8 cellular contexts compared by ENCODE assay signal in the genomic region with DNA sequence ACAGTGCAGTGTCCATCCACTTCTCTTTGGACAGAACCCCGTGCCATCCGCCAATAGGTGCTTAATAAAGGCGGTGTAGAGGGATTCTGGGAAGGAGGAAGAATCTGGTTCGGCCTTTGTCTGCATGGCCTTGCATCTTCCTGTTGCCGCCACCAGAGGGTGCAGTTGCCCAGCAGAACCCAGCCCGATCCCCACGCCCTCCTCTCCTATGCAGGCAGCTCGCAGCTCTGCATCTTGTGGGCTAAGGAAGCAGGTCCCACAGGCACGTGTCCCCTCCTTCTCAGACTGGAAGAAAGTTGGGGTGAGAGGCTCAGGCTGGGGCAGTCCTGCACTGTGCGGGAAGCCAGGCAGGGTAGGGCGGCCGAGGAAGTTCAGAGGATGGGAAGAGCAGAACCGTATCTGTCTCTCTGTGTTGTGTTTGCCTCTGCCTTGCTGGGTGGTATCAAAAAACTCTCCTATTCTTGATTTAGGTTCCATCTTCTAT. TPM values are rescaled to one million over a fixed set of nuclear protein-coding genes. Genes with fewer than 3 reads are reported as not detected.
A peak's percentile ranks its signal among the peaks of the same experiment; 100 is the strongest.
DNase-seq lines count a peak whose midpoint lies in the region; ATAC-seq, FAIRE-seq and TF ChIP-seq lines count a peak whose summit lies in the region.

No MANE protein-coding gene starts in this region.

- H2AFZ ChIP-seq in Loucy (ENCODE audit: low read length): peak overlapping the region; percentile 85

- H3K4me1 ChIP-seq in Loucy (ENCODE audit: insufficient read depth, low read length, poor library complexity, severe bottlenecking): no peaks in the 10 kb centered on the region
- H3K4me1 ChIP-seq in gastroesophageal sphincter: peaks cover 0 to 59% (median 15%) of the 10 kb centered on the region in 3 donors
- H3K4me1 ChIP-seq in pancreas: no peaks in the 10 kb centered on the region
- H3K4me1 ChIP-seq in transverse colon: peaks cover 0 to 35% (median 10%) of the 10 kb centered on the region in 4 donors

- H3K36me3 ChIP-seq in Loucy (ENCODE audit: insufficient read depth, low read length): no peaks in the 10 kb centered on the region
- H3K36me3 ChIP-seq in gastroesophageal sphincter: no peaks in the 10 kb centered on the region
- no peaks in the 10 kb centered on the region for H3K36me3 ChIP-seq in pancreas
- no peaks in the 10 kb centered on the region for H3K36me3 ChIP-seq in transverse colon

- no peaks in the 10 kb centered on the region for H3K79me2 ChIP-seq in Loucy (ENCODE audit: insufficient read depth, low read length)

- H3K9me3 ChIP-seq in Loucy (ENCODE audit: insufficient read depth, low read depth, low read length) (no peaks in the 10 kb centered on the region), gastroesophageal sphincter (no peaks in the 10 kb centered on the region), pancreas (no peaks in the 10 kb centered on the region), transverse colon (no peaks in the 10 kb centered on the region)

- no peak overlapping the region for H3K4me2 ChIP-seq in Loucy (ENCODE audit: low read depth, low read length, poor library complexity, severe bottlenecking)

- H3K9ac ChIP-seq in Loucy (ENCODE audit: low read depth, low read length, poor library complexity, severe bottlenecking): no peak overlapping the region

- peak; percentile 81 for ATAC-seq in GM19438 (IDR thresholded peaks at IDR 0.05; ENCODE audit: low read depth, unreplicated experiment)
- peak; percentile 70 for ATAC-seq in gastroesophageal sphincter
- ATAC-seq in pancreas: peak; percentile 94 to 99 (median 98)

- no peak overlapping the region for H3K4me3 ChIP-seq in Loucy (ENCODE audit: low read length, poor library complexity, severe bottlenecking)
- H3K4me3 ChIP-seq in gastroesophageal sphincter: no peak overlapping the region
- no peak overlapping the region for H3K4me3 ChIP-seq in pancreas
- H3K4me3 ChIP-seq in transverse colon: no peak overlapping the region

- TF ChIP-seq CTCF in C4-2B (conservative IDR thresholded peaks at IDR 0.05) (peak; percentile 95), Loucy (conservative IDR thresholded peaks at IDR 0.05; ENCODE audit: low read length) (peak; percentile 96), gastroesophageal sphincter (IDR thresholded peaks at IDR 0.05) (peak in 3 of 4 experiments; percentile 97 to 99 (median 98)), pancreas (IDR thresholded peaks at IDR 0.05) (peak; percentile 81 to 90 (median 88)), transverse colon (IDR thresholded peaks at IDR 0.05) (peak; percentile 87 to 98 (median 94))

- DNase-seq in SHP77 treated with DMSO at 0.1 percent for 48 hours (lab: John Stamatoyannopoulos, UW) (peak; percentile 55), pancreas (peak; percentile 68 to 92 (median 80)), transverse colon (peak; percentile 81)
- peak; percentile 33 for DNase-seq in activated T-helper 9 cell treated with anti-CD3 and anti-CD28 coated beads, Interleukin-2, amount 50 U/mL, for 16 hours (ENCODE audit: low read depth)

- H3K27me3 ChIP-seq in Loucy (ENCODE audit: insufficient read depth, low read length, poor library complexity, severe bottlenecking): no peaks in the 10 kb centered on the region
- H3K27me3 ChIP-seq in gastroesophageal sphincter: no peaks in the 10 kb centered on the region
- H3K27me3 ChIP-seq in pancreas: no peaks in the 10 kb centered on the region
- H3K27me3 ChIP-seq in transverse colon: no peaks in the 10 kb centered on the region

- no peaks in the 10 kb centered on the region for H3K9me2 ChIP-seq in Loucy (replicated peaks; ENCODE audit: low read depth, low read length)

- TF ChIP-seq EP300 in gastroesophageal sphincter (IDR thresholded peaks at IDR 0.05) (no peak), transverse colon (IDR thresholded peaks at IDR 0.05; ENCODE audit: low read depth) (no peak)

- H3K27ac ChIP-seq in C4-2B: no peak overlapping the region
- no peak overlapping the region for H3K27ac ChIP-seq in gastroesophageal sphincter
- no peak overlapping the region for H3K27ac ChIP-seq in pancreas
- H3K27ac ChIP-seq in transverse colon: no peak overlapping the region

- intact Hi-C loops in pancreas (cut with DNase I) (loop anchor here (2.0 to 10.0 kb wide), 4 partner anchors 135 to 233 kb away; no protein-coding TSS in a partner anchor), transverse colon (cut with DNase I; ENCODE audit: low total_unique reads) (loop anchor here (10.0 kb wide), 1 partner anchor 235 kb away; no protein-coding TSS in a partner anchor)

- 14% methylated on average over 12 of the region's 13 CpGs; no CpG with 5 or more reads in 1 of the 2 donors for WGBS in gastroesophageal sphincter (ENCODE audit: low coverage in 1 of 2), 2 donors
- 14 to 16% methylated on average over 13 of the region's 13 CpGs for WGBS in pancreas, 2 donors
- WGBS in transverse colon (ENCODE audit: low coverage in 1 of 2), 2 donors: 25 to 40% methylated on average over 1 to 13 of the region's 13 CpGs

- H4K20me1 ChIP-seq in Loucy (ENCODE audit: insufficient read depth, low read length, poor library complexity, severe bottlenecking): no peaks in the 10 kb centered on the region

- no peak for FAIRE-seq in pancreas (lab: Jason Lieb, UNC)

- in situ Hi-C loops in transverse colon (cut with MboI; ENCODE audit: low pct_ligation_motif_present in 1 of 4, low pct_unique_long_range_greater_than_20kb in 1 of 4, low sequenced_read_pairs in 3 of 4): loop anchor here (5.0 to 25.0 kb wide), 5 partner anchors 135 to 238 kb away; no protein-coding TSS in a partner anchor

- TF ChIP-seq POLR2A in gastroesophageal sphincter (IDR thresholded peaks at IDR 0.05): no peak
- no peak for TF ChIP-seq POLR2A in transverse colon (IDR thresholded peaks at IDR 0.05)

- no peaks in the 10 kb centered on the region for H3F3A ChIP-seq in Loucy (ENCODE audit: low read depth)

RNA-seq across cellular contexts. Expression of a gene that starts 20.8 kb away (rescaled TPM):
- total RNA-seq in gastroesophageal sphincter (10 to 100 TPM; 11.4 to 35.8 (median 18.0) TPM), pancreas (10 to 100 TPM in 2 of 6 donors, 1 to 10 TPM in 4; 6.0 to 13.6 (median 8.1) TPM), transverse colon (10 to 100 TPM; 13.0 to 40.6 (median 16.9) TPM)
- 1 to 10 TPM; 5.6 TPM for polyA plus RNA-seq in pancreas

RNA-seq across cellular contexts. Expression of a gene that starts 52.8 kb away (rescaled TPM):
- total RNA-seq in gastroesophageal sphincter: 1,000 to 10,000 TPM; 4,484 to 9,179 (median 5,319) TPM
- total RNA-seq in pancreas: 10 to 100 TPM; 49.6 to 91.9 (median 54.8) TPM
- 100 to 1,000 TPM in 1 of 2 donors, 10 to 100 TPM in 1; 91.9 to 103 TPM for polyA plus RNA-seq in pancreas
- 1,000 to 10,000 TPM in 2 of 4 donors, 100 to 1,000 TPM in 2; 697 to 1,474 (median 915) TPM for total RNA-seq in transverse colon

Comparison
In these comparisons a context has a peak if more than half of its experiments do, and no peak if none do; other contexts are left out.
1. RNA of a gene that starts 52.8 kb away (total RNA-seq): 4,484 to 9,179 TPM in gastroesophageal sphincter and 697 to 1,474 TPM in transverse colon; 49.6 to 91.9 TPM in pancreas; every median in the first group is over 4 times any median in the second.
2. Peak in every context shown above with its lines, with median percentiles within 50 percentile points of each other: CTCF ChIP-seq, ATAC-seq and DNase-seq.